1 cellular context compared by ENCODE assay signal in the genomic region with DNA sequence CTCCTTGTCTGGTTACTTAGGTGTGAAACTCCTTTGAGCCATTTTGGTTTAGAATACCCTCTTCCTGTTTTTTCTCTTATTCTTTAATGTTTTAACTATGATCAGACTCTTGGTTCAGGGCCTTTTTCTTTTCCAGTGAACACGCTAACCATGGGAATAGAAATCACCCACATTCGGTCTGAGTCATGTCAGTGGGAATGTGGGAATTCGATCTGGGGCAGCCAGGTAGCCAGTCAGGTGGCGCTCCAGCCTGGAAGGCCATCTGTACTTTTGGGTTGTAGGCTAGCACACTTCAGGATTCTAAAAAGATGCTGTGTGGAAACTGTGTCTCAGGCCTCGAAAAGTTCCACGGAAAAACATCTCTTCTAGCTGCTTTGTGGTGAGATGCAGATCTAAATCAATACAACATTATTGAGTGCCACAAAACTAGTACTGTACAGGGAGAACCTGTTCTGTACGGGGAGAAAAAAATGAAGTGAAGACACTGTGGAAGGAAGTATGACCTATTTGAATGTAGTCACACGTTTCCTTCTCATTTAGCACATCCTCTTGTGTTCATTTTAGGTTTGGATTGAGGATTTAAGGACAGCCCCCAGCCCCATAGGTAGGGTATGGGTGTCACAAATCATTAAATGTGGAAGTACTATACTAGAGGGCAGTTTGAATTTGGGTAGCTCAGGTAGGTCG.
TF ChIP-seq lines count a peak whose summit lies in the region.

No MANE protein-coding gene starts in this region.

TF ChIP-seq in HEK293T, 16 proteins besides CTCF, POLR2A, EP300 and RAD21 (continued from another document):
- TF ChIP-seq FOXM1 (IDR thresholded peaks at IDR 0.05; ENCODE audit: borderline replicate concordance) = no peak
- TF ChIP-seq NFRKB (IDR thresholded peaks at IDR 0.05) = no peak
- no peak for TF ChIP-seq L3MBTL2 (conservative IDR thresholded peaks at IDR 0.05)
